In the genomic region with DNA sequence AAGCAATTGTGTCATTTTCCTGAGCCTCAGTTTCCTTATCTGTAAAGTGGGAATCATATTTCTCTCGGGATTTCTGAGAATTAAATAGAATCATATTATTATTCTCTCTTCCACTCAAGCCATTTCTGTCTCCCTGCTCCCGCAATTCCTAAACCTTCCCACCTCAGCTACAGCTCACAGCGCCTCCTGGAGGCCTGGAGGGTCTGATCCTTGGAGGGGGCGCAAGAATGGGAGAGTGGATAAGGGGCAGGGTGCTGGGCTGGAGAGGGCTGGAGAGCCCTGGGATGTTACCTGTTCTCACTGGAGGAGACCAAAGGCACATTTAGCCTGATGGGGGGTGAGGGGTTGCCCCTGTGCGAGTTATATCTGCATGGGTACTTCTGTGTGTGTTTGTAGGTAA, we compare ENCODE assay signal across 15 cellular contexts. TPM values are rescaled to one million over a fixed set of nuclear protein-coding genes. Genes with fewer than 3 reads are reported as not detected.
A peak's percentile ranks its signal among the peaks of the same experiment; 100 is the strongest.
DNase-seq lines count a peak whose midpoint lies in the region; ATAC-seq, FAIRE-seq and TF ChIP-seq lines count a peak whose summit lies in the region.
"Had no signal": no experiment of that assay in that cellular context is flagged by ENCODE, and none has a peak within 500 bp of the region (broad histone marks: within the 10 kb centered on the region; RNA-seq: fewer than 3 reads in every experiment).

No MANE protein-coding gene starts in this region.

- TF ChIP-seq CTCF in HepG2 (CRISPR knock-in tag; IDR thresholded peaks at IDR 0.05) (peak; percentile 33), right lobe of liver (IDR thresholded peaks at IDR 0.05) (no peak), choroid plexus epithelial cell (conservative IDR thresholded peaks at IDR 0.05; ENCODE audit: low read depth, low read length) (peak; percentile 21), type B pancreatic cell (conservative IDR thresholded peaks at IDR 0.05) (peak; percentile 36)

- ATAC-seq in HepG2 = no peak
- ATAC-seq in right lobe of liver = no peak
- no peak for ATAC-seq in HG03432 (IDR thresholded peaks at IDR 0.05; ENCODE audit: unreplicated experiment)

- POLR2A ChIA-PET in HepG2 (lab: Yijun Ruan, JAX) = no interaction called here

- peaks cover 60% of the 10 kb centered on the region for H3K4me1 ChIP-seq in HepG2 (ENCODE audit: insufficient read depth, low read length)
- H3K4me1 ChIP-seq in right lobe of liver = no peaks in the 10 kb centered on the region
- H3K4me1 ChIP-seq: tibial nerve had no signal

- H3K4me3 ChIP-seq in HepG2 (replicated peaks in 1 of 3; ENCODE audit: insufficient read depth in 1 of 3, low read depth in 2 of 3, low read length in 3 of 3) (no peak overlapping the region), right lobe of liver (no peak overlapping the region), choroid plexus epithelial cell (ENCODE audit: low read depth, low read length) (no peak overlapping the region)
- H3K4me3 ChIP-seq: tibial nerve had no signal

- DNase-seq in HepG2 (ENCODE audit: low spot score) = no peak
- no peak for DNase-seq in right lobe of liver
- DNase-seq in NCI-H69 (lab: John Stamatoyannopoulos, UW) = peak; percentile 19
- DNase-seq in choroid plexus epithelial cell (ENCODE audit: low read depth) = no peak
- DNase-seq in type B pancreatic cell (ENCODE audit: extremely low spot score, unreplicated experiment) = no peak
- no peak for DNase-seq in T-helper 1 cell
- DNase-seq in activated T-helper 1 cell treated with anti-CD3 and anti-CD28 coated beads, Interleukin-12 subunit alpha, Interleukin-12 subunit beta, Interleukin-2, Interleukin-4 antibody, amounts not matched to agents 30 ng/mL and 10 ng/mL and 1 ng/mL, durations not matched to agents 14 hours and 24 hours and 36 hours (ENCODE audit: low spot score) = no peak
- DNase-seq: activated CD4-positive, alpha-beta T cell treated with anti-CD3 and anti-CD28 coated beads for 4 hours; DMS79 treated with DMSO at 0.1 percent for 48 hours; KG1; naive B cell; NK-92 treated with Interleukin-12 subunit alpha and Interleukin-12 subunit beta, amount 100 ng/mL, for 24 hours had no signal

- no peaks in the 10 kb centered on the region for H4K20me1 ChIP-seq in HepG2 (ENCODE audit: insufficient read depth, low read length)

- H3K4me2 ChIP-seq in HepG2 (ENCODE audit: low read depth, low read length) = no peak overlapping the region

- no peak overlapping the region for H2AFZ ChIP-seq in HepG2 (ENCODE audit: low read length)

- no peak overlapping the region for H3K27ac Mint-ChIP-seq in type B pancreatic cell
- no peak overlapping the region for H3K27ac Mint-ChIP-seq in activated T-helper 1 cell treated with anti-CD3 and anti-CD28 coated beads, Interleukin-12 subunit alpha, Interleukin-12 subunit beta, Interleukin-2, Interleukin-4 antibody, amounts not matched to agents 30 ng/mL and 10 ng/mL and 1 ng/mL, durations not matched to agents 14 hours and 24 hours and 36 hours
- H3K27ac Mint-ChIP-seq: naive B cell had no signal

- no peaks in the 10 kb centered on the region for H3K27me3 ChIP-seq in HepG2 (ENCODE audit: control insufficient read depth in 1 of 2, insufficient read depth in 2 of 2, low read length in 2 of 2)
- no peaks in the 10 kb centered on the region for H3K27me3 ChIP-seq in right lobe of liver
- H3K27me3 ChIP-seq: tibial nerve had no signal

- 97% methylated on average over 5 of the region's 5 CpGs for whole genome bisulfite sequencing in HepG2 (ENCODE audit: low lambda C conversion rate)
- WGBS in right lobe of liver (ENCODE audit: insufficient coverage, low coverage, low lambda C conversion rate, missing lambda C conversion rate) = 94% methylated on average over 5 of the region's 5 CpGs

- no peak for TF ChIP-seq EP300 in HepG2 (IDR thresholded peaks at IDR 0.05; ENCODE audit: low read depth in 2 of 2, low read length in 2 of 2)
- TF ChIP-seq EP300 in HepG2 (CRISPR knock-in tag; IDR thresholded peaks at IDR 0.05; ENCODE audit: borderline replicate concordance) = no peak

- no peaks in the 10 kb centered on the region for H3K9me3 ChIP-seq in HepG2 (ENCODE audit: low read length)
- no peaks in the 10 kb centered on the region for H3K9me3 ChIP-seq in right lobe of liver
- H3K9me3 ChIP-seq: tibial nerve had no signal

- no peaks in the 10 kb centered on the region for H3K9me3 Mint-ChIP-seq in type B pancreatic cell
- no peaks in the 10 kb centered on the region for H3K9me3 Mint-ChIP-seq in activated T-helper 1 cell treated with anti-CD3 and anti-CD28 coated beads, Interleukin-12 subunit alpha, Interleukin-12 subunit beta, Interleukin-2, Interleukin-4 antibody, amounts not matched to agents 30 ng/mL and 10 ng/mL and 1 ng/mL, durations not matched to agents 14 hours and 24 hours and 36 hours
- H3K9me3 Mint-ChIP-seq: naive B cell had no signal

- no TSS peak for BruUV-seq in HepG2 (replicated peaks; lab: Mats Ljungman, UMichigan)

- H3K27ac ChIP-seq in HepG2 (ENCODE audit: extremely low read length, insufficient read depth, low read length) (no peak overlapping the region), right lobe of liver (no peak overlapping the region)
- H3K27ac ChIP-seq: tibial nerve had no signal

- no peaks in the 10 kb centered on the region for H3K36me3 Mint-ChIP-seq in type B pancreatic cell
- H3K36me3 Mint-ChIP-seq in activated T-helper 1 cell treated with anti-CD3 and anti-CD28 coated beads, Interleukin-12 subunit alpha, Interleukin-12 subunit beta, Interleukin-2, Interleukin-4 antibody, amounts not matched to agents 30 ng/mL and 10 ng/mL and 1 ng/mL, durations not matched to agents 14 hours and 24 hours and 36 hours (ENCODE audit: low read depth) = no peaks in the 10 kb centered on the region
- H3K36me3 Mint-ChIP-seq: naive B cell had no signal

- no peak overlapping the region for H3K9ac ChIP-seq in HepG2 (ENCODE audit: insufficient read depth, low read depth, low read length)

- no peaks in the 10 kb centered on the region for H3K79me2 ChIP-seq in HepG2 (ENCODE audit: insufficient read depth, low read length)

- TF ChIP-seq POLR2A in HepG2 (IDR thresholded peaks at IDR 0.05; ENCODE audit: insufficient read depth in 1 of 2, low read depth in 2 of 2, low read length in 2 of 2) (no peak), right lobe of liver (IDR thresholded peaks at IDR 0.05) (no peak)

- H3K27me3 Mint-ChIP-seq in type B pancreatic cell = no peaks in the 10 kb centered on the region
- H3K27me3 Mint-ChIP-seq in activated T-helper 1 cell treated with anti-CD3 and anti-CD28 coated beads, Interleukin-12 subunit alpha, Interleukin-12 subunit beta, Interleukin-2, Interleukin-4 antibody, amounts not matched to agents 30 ng/mL and 10 ng/mL and 1 ng/mL, durations not matched to agents 14 hours and 24 hours and 36 hours (ENCODE audit: insufficient read depth) = peaks cover 5% of the 10 kb centered on the region

- in situ Hi-C loops in HepG2 (cut with HindIII; ENCODE audit: extremely low pct_ligation_motif_present, low pct_unique_long_range_greater_than_20kb) = no loop called here

- TF ChIP-seq RAD21 in HepG2 (CRISPR knock-in tag; IDR thresholded peaks at IDR 0.05) = no peak

- intact Hi-C loops in HepG2 (cut with micrococcal nuclease; ENCODE audit: unreplicated experiment) = no loop called here
- intact Hi-C loops in right lobe of liver (cut with DNase I) = no loop called here
- intact Hi-C loops in activated T-helper 1 cell treated with anti-CD3 and anti-CD28 coated beads, Interleukin-12 subunit alpha, Interleukin-12 subunit beta, Interleukin-2, Interleukin-4 antibody, amounts not matched to agents 30 ng/mL and 10 ng/mL and 1 ng/mL, durations not matched to agents 14 hours and 24 hours and 36 hours (cut with micrococcal nuclease) = no loop called here

- FAIRE-seq in HepG2 (lab: Jason Lieb, UNC) = no peak
- FAIRE-seq: GM19239 had no signal

- no peak overlapping the region for H3K4me3 Mint-ChIP-seq in type B pancreatic cell
- H3K4me3 Mint-ChIP-seq in activated T-helper 1 cell treated with anti-CD3 and anti-CD28 coated beads, Interleukin-12 subunit alpha, Interleukin-12 subunit beta, Interleukin-2, Interleukin-4 antibody, amounts not matched to agents 30 ng/mL and 10 ng/mL and 1 ng/mL, durations not matched to agents 14 hours and 24 hours and 36 hours = no peak overlapping the region
- H3K4me3 Mint-ChIP-seq: naive B cell had no signal

- no peaks in the 10 kb centered on the region for H3K4me1 Mint-ChIP-seq in type B pancreatic cell (ENCODE audit: unreplicated experiment)
- H3K4me1 Mint-ChIP-seq in activated T-helper 1 cell treated with anti-CD3 and anti-CD28 coated beads, Interleukin-12 subunit alpha, Interleukin-12 subunit beta, Interleukin-2, Interleukin-4 antibody, amounts not matched to agents 30 ng/mL and 10 ng/mL and 1 ng/mL, durations not matched to agents 14 hours and 24 hours and 36 hours (ENCODE audit: low read depth) = no peaks in the 10 kb centered on the region
- H3K4me1 Mint-ChIP-seq: naive B cell had no signal

- CTCF ChIA-PET in HepG2 (lab: Yijun Ruan, JAX; ENCODE audit: low intra/inter-chr PET ratio, low total read pairs) = no interaction called here

- no peaks in the 10 kb centered on the region for H3K36me3 ChIP-seq in HepG2 (replicated peaks in 1 of 2; ENCODE audit: control insufficient read depth in 1 of 2, insufficient read depth in 2 of 2, low read length in 2 of 2)
- no peaks in the 10 kb centered on the region for H3K36me3 ChIP-seq in right lobe of liver
- H3K36me3 ChIP-seq: tibial nerve had no signal

RNA-seq across cellular contexts. Expression of gene CYP2S1, which starts 31.1 kb away (rescaled TPM):
- total RNA-seq in HepG2 (2016; rRNA removed; fragmentation: Illumina TruSeq; extraction: Trizol) (0.09 TPM in 1 of 2 replicates, not detected in the other), right lobe of liver (1 to 10 TPM in 3 of 6 experiments, under 1 TPM in 3; 0.54 to 1.9 (median 0.99) TPM), type B pancreatic cell (ENCODE audit: low replicate concordance) (33.1 and 121 TPM in 2 replicates)
- total RNA-seq in HepG2 (2016; cell fraction: cytosol; rRNA removed; fragmentation: Illumina TruSeq; extraction: Trizol; ENCODE audit: low read depth) = not detected in 2 replicates
- 0.07 and 0.26 TPM in 2 replicates for total RNA-seq in HepG2 (2016; cell fraction: insoluble cytoplasmic fraction; rRNA removed; fragmentation: Illumina TruSeq; extraction: Trizol)
- total RNA-seq in HepG2 (2016; cell fraction: membrane; rRNA removed; fragmentation: Illumina TruSeq; extraction: Trizol) = 0.07 and 0.15 TPM in 2 replicates
- total RNA-seq in HepG2 (2016; cell fraction: nucleus; rRNA removed; fragmentation: Illumina TruSeq; extraction: Trizol) = 0.28 TPM in 1 of 2 replicates, not detected in the other
- 1.8 and 2.1 TPM in 2 replicates for polyA plus RNA-seq in HepG2 (2011; rRNA removed)
- polyA plus RNA-seq in HepG2 (2011; cell fraction: cytosol; rRNA removed) = 0.87 and 1.2 TPM in 2 replicates
- polyA plus RNA-seq in HepG2 (2011; cell fraction: nucleus; rRNA removed) = 4.2 and 4.4 TPM in 2 replicates
- polyA plus RNA-seq in HepG2 (2012) = 4.6 and 5.8 TPM in 2 replicates
- 0.11 and 0.12 TPM in 2 replicates for polyA plus RNA-seq in HepG2 (2016; cell fraction: cytosol; fragmentation: Illumina TruSeq; extraction: Trizol; ENCODE audit: low read depth)
- 0.19 and 0.38 TPM in 2 replicates for polyA plus RNA-seq in HepG2 (2016; cell fraction: insoluble cytoplasmic fraction; fragmentation: Illumina TruSeq; extraction: Trizol; ENCODE audit: low read depth)
- polyA plus RNA-seq in HepG2 (2016; cell fraction: membrane; fragmentation: Illumina TruSeq; extraction: Trizol; ENCODE audit: low read depth) = 0.11 and 0.19 TPM in 2 replicates
- polyA plus RNA-seq in HepG2 (2016; cell fraction: nucleus; fragmentation: Illumina TruSeq; extraction: Trizol; ENCODE audit: insufficient read depth, low read depth) = 0.79 and 0.81 TPM in 2 replicates
- 1.1 and 2.5 TPM in 2 replicates for polyA minus RNA-seq in HepG2 (2011; rRNA and poly(A)+ RNA removed; ENCODE audit: low replicate concordance)
- 2.8 and 4.8 TPM in 2 replicates for polyA minus RNA-seq in HepG2 (2011; cell fraction: cytosol; rRNA and poly(A)+ RNA removed)
- polyA minus RNA-seq in HepG2 (2011; cell fraction: nucleus; rRNA and poly(A)+ RNA removed) = 1.1 and 1.3 TPM in 2 replicates
- total RNA-seq in activated T-helper 1 cell treated with anti-CD3 and anti-CD28 coated beads, Interleukin-12 subunit alpha, Interleukin-12 subunit beta, Interleukin-2, Interleukin-4 antibody, amounts not matched to agents 30 ng/mL and 10 ng/mL and 1 ng/mL, durations not matched to agents 14 hours and 24 hours and 36 hours = 0.60 and 0.73 TPM in 2 replicates

RNA-seq across cellular contexts. Expression of gene CYP2F1, which starts 47.7 kb away (rescaled TPM):
- not detected in 2 replicates for total RNA-seq in HepG2 (2016; rRNA removed; fragmentation: Illumina TruSeq; extraction: Trizol)
- total RNA-seq in HepG2 (2016; cell fraction: cytosol; rRNA removed; fragmentation: Illumina TruSeq; extraction: Trizol; ENCODE audit: low read depth) = not detected in 2 replicates
- total RNA-seq in HepG2 (2016; cell fraction: insoluble cytoplasmic fraction; rRNA removed; fragmentation: Illumina TruSeq; extraction: Trizol) = not detected in 2 replicates
- total RNA-seq in HepG2 (2016; cell fraction: membrane; rRNA removed; fragmentation: Illumina TruSeq; extraction: Trizol) = not detected in 2 replicates
- total RNA-seq in HepG2 (2016; cell fraction: nucleus; rRNA removed; fragmentation: Illumina TruSeq; extraction: Trizol) = not detected in 2 replicates
- polyA plus RNA-seq in HepG2 (2011; rRNA removed) = not detected in 2 replicates
- polyA plus RNA-seq in HepG2 (2011; cell fraction: cytosol; rRNA removed) = not detected in 2 replicates
- polyA plus RNA-seq in HepG2 (2011; cell fraction: nucleus; rRNA removed) = not detected in 2 replicates
- polyA plus RNA-seq in HepG2 (2012) = not detected in 2 replicates
- polyA plus RNA-seq in HepG2 (2016; cell fraction: cytosol; fragmentation: Illumina TruSeq; extraction: Trizol; ENCODE audit: low read depth) = not detected in 2 replicates
- polyA plus RNA-seq in HepG2 (2016; cell fraction: insoluble cytoplasmic fraction; fragmentation: Illumina TruSeq; extraction: Trizol; ENCODE audit: low read depth) = not detected in 2 replicates
- polyA plus RNA-seq in HepG2 (2016; cell fraction: membrane; fragmentation: Illumina TruSeq; extraction: Trizol; ENCODE audit: low read depth) = not detected in 2 replicates
- polyA plus RNA-seq in HepG2 (2016; cell fraction: nucleus; fragmentation: Illumina TruSeq; extraction: Trizol; ENCODE audit: insufficient read depth, low read depth) = not detected in 2 replicates
- not detected in 2 replicates for polyA minus RNA-seq in HepG2 (2011; rRNA and poly(A)+ RNA removed; ENCODE audit: low replicate concordance)
- polyA minus RNA-seq in HepG2 (2011; cell fraction: cytosol; rRNA and poly(A)+ RNA removed) = not detected in 2 replicates
- polyA minus RNA-seq in HepG2 (2011; cell fraction: nucleus; rRNA and poly(A)+ RNA removed) = not detected in 2 replicates
- total RNA-seq in right lobe of liver = not detected
- not detected in 2 replicates for total RNA-seq in type B pancreatic cell (ENCODE audit: low replicate concordance)
- not detected in 2 replicates for total RNA-seq in activated T-helper 1 cell treated with anti-CD3 and anti-CD28 coated beads, Interleukin-12 subunit alpha, Interleukin-12 subunit beta, Interleukin-2, Interleukin-4 antibody, amounts not matched to agents 30 ng/mL and 10 ng/mL and 1 ng/mL, durations not matched to agents 14 hours and 24 hours and 36 hours
- total RNA-seq: tibial nerve had no signal

RNA-seq across cellular contexts. Expression of gene AXL, which starts 57.1 kb away (rescaled TPM):
- 0.31 and 0.71 TPM in 2 replicates for total RNA-seq in HepG2 (2016; rRNA removed; fragmentation: Illumina TruSeq; extraction: Trizol)
- 0.18 and 0.20 TPM in 2 replicates for total RNA-seq in HepG2 (2016; cell fraction: cytosol; rRNA removed; fragmentation: Illumina TruSeq; extraction: Trizol; ENCODE audit: low read depth)
- 0.54 and 0.67 TPM in 2 replicates for total RNA-seq in HepG2 (2016; cell fraction: insoluble cytoplasmic fraction; rRNA removed; fragmentation: Illumina TruSeq; extraction: Trizol)
- 0.59 and 0.79 TPM in 2 replicates for total RNA-seq in HepG2 (2016; cell fraction: membrane; rRNA removed; fragmentation: Illumina TruSeq; extraction: Trizol)
- 1.1 and 1.8 TPM in 2 replicates for total RNA-seq in HepG2 (2016; cell fraction: nucleus; rRNA removed; fragmentation: Illumina TruSeq; extraction: Trizol)
- polyA plus RNA-seq in HepG2 (2011; rRNA removed) = 5.7 and 5.9 TPM in 2 replicates
- polyA plus RNA-seq in HepG2 (2011; cell fraction: cytosol; rRNA removed) = 4.3 and 4.8 TPM in 2 replicates
- 5.2 and 8.0 TPM in 2 replicates for polyA plus RNA-seq in HepG2 (2011; cell fraction: nucleus; rRNA removed)
- polyA plus RNA-seq in HepG2 (2012) = 2.9 and 4.5 TPM in 2 replicates
- 0.09 and 0.10 TPM in 2 replicates for polyA plus RNA-seq in HepG2 (2016; cell fraction: cytosol; fragmentation: Illumina TruSeq; extraction: Trizol; ENCODE audit: low read depth)
- polyA plus RNA-seq in HepG2 (2016; cell fraction: insoluble cytoplasmic fraction; fragmentation: Illumina TruSeq; extraction: Trizol; ENCODE audit: low read depth) = 0.39 and 0.46 TPM in 2 replicates
- 0.32 and 0.35 TPM in 2 replicates for polyA plus RNA-seq in HepG2 (2016; cell fraction: membrane; fragmentation: Illumina TruSeq; extraction: Trizol; ENCODE audit: low read depth)
- polyA plus RNA-seq in HepG2 (2016; cell fraction: nucleus; fragmentation: Illumina TruSeq; extraction: Trizol; ENCODE audit: insufficient read depth, low read depth) = 1.3 and 1.4 TPM in 2 replicates
- 26.1 and 95.6 TPM in 2 replicates for polyA minus RNA-seq in HepG2 (2011; rRNA and poly(A)+ RNA removed; ENCODE audit: low replicate concordance)
- 11.6 and 12.8 TPM in 2 replicates for polyA minus RNA-seq in HepG2 (2011; cell fraction: cytosol; rRNA and poly(A)+ RNA removed)
- 5.0 and 5.1 TPM in 2 replicates for polyA minus RNA-seq in HepG2 (2011; cell fraction: nucleus; rRNA and poly(A)+ RNA removed)
- total RNA-seq in right lobe of liver = 10 to 100 TPM in 3 of 6 experiments, 1 to 10 TPM in 3; 5.7 to 20.3 (median 10.2) TPM
- total RNA-seq in type B pancreatic cell (ENCODE audit: low replicate concordance) = 8.8 and 20.9 TPM in 2 replicates
- total RNA-seq in activated T-helper 1 cell treated with anti-CD3 and anti-CD28 coated beads, Interleukin-12 subunit alpha, Interleukin-12 subunit beta, Interleukin-2, Interleukin-4 antibody, amounts not matched to agents 30 ng/mL and 10 ng/mL and 1 ng/mL, durations not matched to agents 14 hours and 24 hours and 36 hours = 0.17 and 0.18 TPM in 2 replicates

Comparison
In these comparisons a context has a peak if more than half of its experiments do, and no peak if none do; other contexts are left out.
1. CTCF ChIP-seq: peak in HepG2 (single experiment), choroid plexus epithelial cell (single experiment) and type B pancreatic cell (single experiment); none in right lobe of liver (0 of 4).
2. RNA of gene CYP2S1, which starts 31.1 kb away (total RNA-seq): 33.1 to 121 TPM in type B pancreatic cell; 0.54 to 1.9 TPM in right lobe of liver, 0.60 to 0.73 TPM in activated T-helper 1 cell treated with anti-CD3 and anti-CD28 coated beads, Interleukin-12 subunit alpha, Interleukin-12 subunit beta, Interleukin-2, Interleukin-4 antibody, amounts not matched to agents 30 ng/mL and 10 ng/mL and 1 ng/mL, durations not matched to agents 14 hours and 24 hours and 36 hours and 0.07 to 0.28 TPM in HepG2; every median in the first group is over 10 times any median in the second.